7 cellular contexts compared by ENCODE assay signal in genomic region chr19:11355160-11356073, GRCh38. TPM values are rescaled to one million over a fixed set of nuclear protein-coding genes. Genes with fewer than 3 reads are reported as not detected.
DNase-seq lines count a peak whose midpoint lies in the region; FAIRE-seq and TF ChIP-seq lines count a peak whose summit lies in the region.

Gene PLPPR2, plus strand, starts transcription at chr19:11355432. Its CDS starts 2,242 bp downstream, at chr19:11357674.

- H3K4me1 ChIP-seq in left ventricle myocardium inferior = peaks cover 22% of the 10 kb centered on the region

- H3K27ac Mint-ChIP-seq in T-helper 2 cell treated with Interferon-gamma antibody and Interleukin-4, amounts not matched to agents 5 μg/mL and 100 μg/mL, for 36 hours = peak within 1 kb of the TSS; percentile 12
- H3K27ac Mint-ChIP-seq in progenitor cell of endocrine pancreas (peak within 1 kb of the TSS; percentile 45), type B pancreatic cell (peak within 1 kb of the TSS; percentile 79)

- peak within 1 kb of the TSS; percentile 77 for H3K4me3 Mint-ChIP-seq in T-helper 2 cell treated with Interferon-gamma antibody and Interleukin-4, amounts not matched to agents 5 μg/mL and 100 μg/mL, for 36 hours
- H3K4me3 Mint-ChIP-seq in progenitor cell of endocrine pancreas (ENCODE audit: low read depth) = peak within 1 kb of the TSS; percentile 64
- peak within 1 kb of the TSS; percentile 88 for H3K4me3 Mint-ChIP-seq in type B pancreatic cell

- H3K4me3 ChIP-seq in left ventricle myocardium inferior = peak within 1 kb of the TSS; percentile 77

- no peak for TF ChIP-seq CTCF in left ventricle myocardium inferior (IDR thresholded peaks at IDR 0.05; ENCODE audit: borderline replicate concordance)
- TF ChIP-seq CTCF in progenitor cell of endocrine pancreas (IDR thresholded peaks at IDR 0.05; ENCODE audit: unreplicated experiment) = no peak
- no peak for TF ChIP-seq CTCF in type B pancreatic cell (conservative IDR thresholded peaks at IDR 0.05)

- H3K9me3 ChIP-seq in left ventricle myocardium inferior (replicated peaks) = no peaks in the 10 kb centered on the region

- H3K36me3 ChIP-seq in left ventricle myocardium inferior = peaks cover 11% of the 10 kb centered on the region

- peak within 1 kb of the TSS; percentile 75 for H3K27ac ChIP-seq in left ventricle myocardium inferior (replicated peaks)

- H3K36me3 Mint-ChIP-seq in T-helper 2 cell treated with Interferon-gamma antibody and Interleukin-4, amounts not matched to agents 5 μg/mL and 100 μg/mL, for 36 hours (ENCODE audit: low read depth) = no peaks in the 10 kb centered on the region
- no peaks in the 10 kb centered on the region for H3K36me3 Mint-ChIP-seq in progenitor cell of endocrine pancreas (ENCODE audit: insufficient read depth)
- no peaks in the 10 kb centered on the region for H3K36me3 Mint-ChIP-seq in type B pancreatic cell

- H3K27me3 ChIP-seq in left ventricle myocardium inferior (ENCODE audit: low read depth) = no peaks in the 10 kb centered on the region

- no peaks in the 10 kb centered on the region for H3K9me3 Mint-ChIP-seq in T-helper 2 cell treated with Interferon-gamma antibody and Interleukin-4, amounts not matched to agents 5 μg/mL and 100 μg/mL, for 36 hours
- H3K9me3 Mint-ChIP-seq in progenitor cell of endocrine pancreas (ENCODE audit: low read depth) (no peaks in the 10 kb centered on the region), type B pancreatic cell (no peaks in the 10 kb centered on the region)

- intact Hi-C loops in left ventricle myocardium inferior (cut with micrococcal nuclease) = no loop called here

- FAIRE-seq in GM18507 (lab: Jason Lieb, UNC) = peak; percentile 66

- peaks cover 5% of the 10 kb centered on the region for H3K4me1 Mint-ChIP-seq in T-helper 2 cell treated with Interferon-gamma antibody and Interleukin-4, amounts not matched to agents 5 μg/mL and 100 μg/mL, for 36 hours (ENCODE audit: low read depth)
- H3K4me1 Mint-ChIP-seq in progenitor cell of endocrine pancreas (ENCODE audit: low read depth) (peaks cover 7% of the 10 kb centered on the region), type B pancreatic cell (ENCODE audit: unreplicated experiment) (peaks cover 9% of the 10 kb centered on the region)

- H3K27me3 Mint-ChIP-seq in T-helper 2 cell treated with Interferon-gamma antibody and Interleukin-4, amounts not matched to agents 5 μg/mL and 100 μg/mL, for 36 hours (ENCODE audit: low read depth) = peaks cover 6% of the 10 kb centered on the region
- H3K27me3 Mint-ChIP-seq in progenitor cell of endocrine pancreas (peaks cover 41% of the 10 kb centered on the region), type B pancreatic cell (peaks cover 30% of the 10 kb centered on the region)

- DNase-seq in GM18507 (ENCODE audit: extremely low spot score, insufficient read length, low read depth) (peak; percentile 80), NCI-H1436 (lab: John Stamatoyannopoulos, UW) (peak; percentile 89), amygdala (lab: John Stamatoyannopoulos, UW) (peak in 54 of 56 donors; percentile 24 to 96 (median 82)), left ventricle myocardium inferior (peak; percentile 96), progenitor cell of endocrine pancreas (ENCODE audit: low spot score, unreplicated experiment) (peak; percentile 77), type B pancreatic cell (ENCODE audit: extremely low spot score, unreplicated experiment) (peak; percentile 87)
- peak; percentile 80 for DNase-seq in T-helper 2 cell treated with Interferon-gamma antibody and Interleukin-4, amounts not matched to agents 5 μg/mL and 100 μg/mL, for 36 hours (ENCODE audit: low spot score)

RNA-seq across cellular contexts. Expression of gene PLPPR2, which starts in this region (rescaled TPM):
- total RNA-seq in left ventricle myocardium inferior = 10.6 TPM
- 7.9 and 10.1 TPM in 2 replicates for total RNA-seq in progenitor cell of endocrine pancreas
- 11.1 and 15.9 TPM in 2 replicates for total RNA-seq in type B pancreatic cell (ENCODE audit: low replicate concordance)

Comparison
In these comparisons a context has a peak if more than half of its experiments do, and no peak if none do; other contexts are left out.
1. Peak in every context shown above with its lines: DNase-seq, H3K4me3 ChIP-seq and H3K27ac ChIP-seq.
2. H3K27ac Mint-ChIP-seq: peak in every context shown above with its lines; median percentile 79 in type B pancreatic cell; 45 in progenitor cell of endocrine pancreas; 12 in T-helper 2 cell treated with Interferon-gamma antibody and Interleukin-4, amounts not matched to agents 5 μg/mL and 100 μg/mL, for 36 hours.